In the genomic region with DNA sequence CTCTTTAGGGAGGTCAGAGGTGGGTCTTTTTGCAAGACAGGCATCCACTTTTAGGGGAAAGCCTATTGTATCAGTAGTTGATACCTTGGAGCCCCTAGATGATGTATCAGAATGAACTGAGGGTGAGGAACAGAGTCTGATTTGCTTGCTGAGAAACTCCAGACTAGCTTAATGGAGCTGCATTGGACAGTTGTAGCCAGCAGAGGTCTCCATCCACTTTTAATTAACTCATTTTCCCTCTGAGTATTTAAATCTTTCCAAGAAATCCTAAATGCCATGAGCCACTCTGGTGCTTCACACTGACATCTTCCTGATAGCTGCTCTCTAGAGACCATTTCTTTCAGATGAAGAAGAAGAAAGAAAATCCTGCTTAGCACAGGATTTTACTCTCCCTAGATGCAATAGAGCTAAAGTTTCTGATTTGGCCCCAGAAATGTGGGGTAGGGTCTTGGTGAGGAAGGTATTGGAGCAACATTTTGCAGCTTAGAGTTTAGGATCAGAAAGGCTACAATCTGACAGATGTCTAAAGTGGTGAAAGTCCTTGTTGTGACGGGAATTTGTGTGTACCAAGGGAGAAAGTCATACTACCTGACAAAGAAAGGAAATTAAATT, we compare ENCODE assay signal across 8 cellular contexts. TPM values are rescaled to one million over a fixed set of nuclear protein-coding genes. Genes with fewer than 3 reads are reported as not detected.
DNase-seq lines count a peak whose midpoint lies in the region; ATAC-seq and TF ChIP-seq lines count a peak whose summit lies in the region.

No MANE protein-coding gene starts in this region.

- peaks cover 0 to 3% of the 10 kb centered on the region in 2 experiments; a peak in 2 of 4 replicates for H3K4me1 Mint-ChIP-seq in H9

- peak; percentile 63 for DNase-seq in AG20443 (ENCODE audit: low spot score)
- no peak for DNase-seq in H9
- peak; percentile 66 for DNase-seq in SK-N-MC (ENCODE audit: low read depth, low spot score)
- DNase-seq in foreskin melanocyte, result peak; percentile 38
- no peak for DNase-seq in smooth muscle cell (lab: John Stamatoyannopoulos, UW; ENCODE audit: unreplicated experiment)
- no peak for DNase-seq in C1 segment of cervical spinal cord (lab: John Stamatoyannopoulos, UW)

- no peak overlapping the region for H3K14ac ChIP-seq in H9 (ENCODE audit: insufficient read depth, low read length)

- H3K27ac ChIP-seq in H9 (ENCODE audit: insufficient read length, low read depth, low read length) (no peak overlapping the region), SK-N-MC (peak overlapping the region; percentile 54), smooth muscle cell (ENCODE audit: low read depth) (no peak overlapping the region)

- peaks cover 0 to 24% (median 12%) of the 10 kb centered on the region in 3 experiments; a peak in 5 of 7 replicates for H3K36me3 Mint-ChIP-seq in H9 (ENCODE audit: insufficient read depth in 1 of 3, low read depth in 3 of 3)

- no peaks in the 10 kb centered on the region for H3K23me2 ChIP-seq in H9 (ENCODE audit: insufficient read length, low read depth, low read length, poor library complexity, severe bottlenecking)

- peaks cover 16% of the 10 kb centered on the region; the same call in 1 of the 2 replicates for H3K36me3 ChIP-seq in SK-N-MC (ENCODE audit: insufficient read depth, low read length)
- peaks cover under 1% of the 10 kb centered on the region for H3K36me3 ChIP-seq in smooth muscle cell (ENCODE audit: low read depth)

- no peak overlapping the region for H3K56ac ChIP-seq in H9 (ENCODE audit: insufficient read length, low read depth, low read length)

- H2AFZ ChIP-seq in H9 (ENCODE audit: low read length) (no peak overlapping the region), smooth muscle cell (ENCODE audit: low read depth) (no peak overlapping the region)

- H3K4me3 ChIP-seq in SK-N-MC, result peak overlapping the region; percentile 27; the same call in 1 of the 2 replicates
- H3K4me3 ChIP-seq in smooth muscle cell, result no peak overlapping the region

- H2BK120ac ChIP-seq in H9 (ENCODE audit: low read depth, low read length, poor library complexity, severe bottlenecking), result no peak overlapping the region

- H3F3A ChIP-seq in smooth muscle cell (ENCODE audit: low read depth), result no peaks in the 10 kb centered on the region

- no peak overlapping the region for H3K4ac ChIP-seq in H9 (ENCODE audit: low read depth, low read length)

- H2BK12ac ChIP-seq in H9 (ENCODE audit: insufficient read length, low read depth, low read length), result no peak overlapping the region

- no peak overlapping the region for H3K4me2 ChIP-seq in H9 (ENCODE audit: insufficient read depth, insufficient read length, low read length)
- H3K4me2 ChIP-seq in smooth muscle cell, result no peak overlapping the region

- no peak overlapping the region for H2BK15ac ChIP-seq in H9 (ENCODE audit: low read depth, low read length)

- ATAC-seq in GM18520 (IDR thresholded peaks at IDR 0.05; ENCODE audit: unreplicated experiment) (no peak), GM18519 (IDR thresholded peaks at IDR 0.05; ENCODE audit: low FRiP score, unreplicated experiment) (no peak)

- H2AK5ac ChIP-seq in H9 (ENCODE audit: insufficient read length, low read length), result no peak overlapping the region

- H3K27me3 ChIP-seq in H9 (ENCODE audit: insufficient read depth, low read length), result no peaks in the 10 kb centered on the region
- peaks cover 7% of the 10 kb centered on the region for H3K27me3 ChIP-seq in smooth muscle cell (ENCODE audit: low read depth)

- H3K4me1 ChIP-seq in H9 (ENCODE audit: insufficient read depth, low read length) (no peaks in the 10 kb centered on the region), smooth muscle cell (ENCODE audit: low read depth) (no peaks in the 10 kb centered on the region)

- H3K27ac Mint-ChIP-seq in H9, result peak overlapping the region in 1 of 3 experiments; percentile 35; a peak in 1 of 7 replicates

- peak; percentile 74 for TF ChIP-seq CTCF in H9 (conservative IDR thresholded peaks at IDR 0.05)
- peak; percentile 56 for TF ChIP-seq CTCF in smooth muscle cell (IDR thresholded peaks at IDR 0.05; ENCODE audit: borderline replicate concordance, insufficient read depth, poor library complexity, severe bottlenecking)

- no peak overlapping the region for H3K4me3 Mint-ChIP-seq in H9

- no peaks in the 10 kb centered on the region for H3K9me3 ChIP-seq in H9 (ENCODE audit: control insufficient read depth, low read depth, low read length)
- no peaks in the 10 kb centered on the region for H3K9me3 ChIP-seq in SK-N-MC (ENCODE audit: low read depth, low read length)
- H3K9me3 ChIP-seq in smooth muscle cell (replicated peaks; ENCODE audit: low read depth), result no peaks in the 10 kb centered on the region

- no peaks in the 10 kb centered on the region for H3K9me3 Mint-ChIP-seq in H9

- no peak overlapping the region for H2BK20ac ChIP-seq in H9 (ENCODE audit: low read depth, low read length, poor library complexity, severe bottlenecking)

- no peak overlapping the region for H4K91ac ChIP-seq in H9 (ENCODE audit: insufficient read length, low read depth, low read length)

- no peak overlapping the region for H4K8ac ChIP-seq in H9 (replicated peaks; ENCODE audit: insufficient read length, low read depth, low read length)

- H4K5ac ChIP-seq in H9 (ENCODE audit: insufficient read length, low read depth, low read length), result no peak overlapping the region

- no peak overlapping the region for H3T11ph ChIP-seq in H9 (ENCODE audit: low read length)

- no peaks in the 10 kb centered on the region for H3K79me1 ChIP-seq in H9 (ENCODE audit: insufficient read depth, low read depth, low read length, poor library complexity, severe bottlenecking)

- H3K27me3 Mint-ChIP-seq in H9 (ENCODE audit: low read depth), result no peaks in the 10 kb centered on the region

- H3K23ac ChIP-seq in H9 (ENCODE audit: insufficient read length, low read depth, low read length), result no peak overlapping the region

- H3K79me2 ChIP-seq in H9 (ENCODE audit: insufficient read depth, low read length) (no peaks in the 10 kb centered on the region), smooth muscle cell (ENCODE audit: low read depth) (no peaks in the 10 kb centered on the region)

- no peak overlapping the region for H3K18ac ChIP-seq in H9 (ENCODE audit: insufficient read length, low read depth, low read length)

- H3K9ac ChIP-seq in H9 (ENCODE audit: extremely low read depth, insufficient read length, low read length) (no peak overlapping the region), SK-N-MC (ENCODE audit: insufficient read length) (no peak overlapping the region), smooth muscle cell (ENCODE audit: low read depth) (no peak overlapping the region)

- no peak overlapping the region for H2BK5ac ChIP-seq in H9 (ENCODE audit: insufficient read length, low read length)

- no peaks in the 10 kb centered on the region for H4K20me1 ChIP-seq in H9 (ENCODE audit: control insufficient read depth, insufficient read depth, insufficient read length)
- H4K20me1 ChIP-seq in smooth muscle cell (ENCODE audit: low read depth), result peaks cover 54% of the 10 kb centered on the region

- WGBS in H9 (ENCODE audit: extremely low coverage, insufficient read length, low lambda C conversion rate), result no CpG with 5 or more reads among the region's 1 CpG
- WGBS in smooth muscle cell (ENCODE audit: low lambda C conversion rate), result 86% methylated on average over 1 of the region's 1 CpG

RNA-seq across cellular contexts. Expression of a gene that starts 38.0 kb away (rescaled TPM):
- total RNA-seq in H9 (2021) (42.9 and 45.9 TPM in 2 replicates), smooth muscle cell (128 and 144 TPM in 2 replicates)
- polyA plus RNA-seq in smooth muscle cell, result 64.3 and 87.6 TPM in 2 replicates

Comparison
In these comparisons a context has a peak if more than half of its experiments do, and no peak if none do; other contexts are left out.
1. DNase-seq: peak in AG20443 (single experiment), SK-N-MC (single experiment) and foreskin melanocyte (single experiment); none in H9 (single experiment), smooth muscle cell (single experiment) and C1 segment of cervical spinal cord (0 of 14).